8 cellular contexts compared by ENCODE assay signal in genomic region chr12:56333197-56333678, GRCh38. TPM values are rescaled to one million over a fixed set of nuclear protein-coding genes. Genes with fewer than 3 reads are reported as not detected.
DNase-seq lines count a peak whose midpoint lies in the region; ATAC-seq and TF ChIP-seq lines count a peak whose summit lies in the region.

No MANE protein-coding gene starts in this region.

- no peaks in the 10 kb centered on the region for H3K27me3 Mint-ChIP-seq in activated CD4-positive, alpha-beta T cell treated with anti-CD3 and anti-CD28 coated beads, Interleukin-2, amount 10 ng/mL, durations not matched to agents 24 days and 14 days

- H3K4me3 ChIP-seq in iPS-20b (ENCODE audit: low read length) = peak overlapping the region; percentile 83
- peak overlapping the region; percentile 52 to 70 (median 56) for H3K4me3 ChIP-seq in stomach

- peak overlapping the region; percentile 99 for H3K27ac Mint-ChIP-seq in activated CD4-positive, alpha-beta T cell treated with anti-CD3 and anti-CD28 coated beads, Interleukin-2, amount 10 ng/mL, durations not matched to agents 24 days and 14 days
- H3K27ac Mint-ChIP-seq in activated naive CD4-positive, alpha-beta T cell treated with anti-CD3 and anti-CD28 coated beads, Interleukin-2, amount 50 U/mL, for 72 hours = peak overlapping the region; percentile 99 to 100

- no peaks in the 10 kb centered on the region for H3K9me3 ChIP-seq in iPS-20b (ENCODE audit: insufficient read depth, low read depth, low read length)
- H3K9me3 ChIP-seq in stomach = no peaks in the 10 kb centered on the region

- H3K27ac ChIP-seq in iPS-20b (ENCODE audit: low read length) (peak overlapping the region; percentile 93), stomach (peak overlapping the region; percentile 86 to 98 (median 95))

- no peak for TF ChIP-seq POLR2A in stomach (IDR thresholded peaks at IDR 0.05)

- no peak for ATAC-seq in activated naive CD4-positive, alpha-beta T cell treated with anti-CD3 and anti-CD28 coated beads, Interleukin-2, amount 50 U/mL, for 72 hours
- no peak for ATAC-seq in HG03108 (IDR thresholded peaks at IDR 0.05; ENCODE audit: unreplicated experiment)

- H3K4me3 Mint-ChIP-seq in activated CD4-positive, alpha-beta T cell treated with anti-CD3 and anti-CD28 coated beads, Interleukin-2, amount 10 ng/mL, durations not matched to agents 24 days and 14 days = peak overlapping the region; percentile 88

- intact Hi-C loops in activated CD4-positive, alpha-beta T cell treated with anti-CD3 and anti-CD28 coated beads, Interleukin-2, amount 10 ng/mL, durations not matched to agents 24 days and 14 days (cut with micrococcal nuclease) = loop anchor here (1.0 to 10.0 kb wide), 4 partner anchors 33 to 302 kb away; partner anchors contain the start of genes BAZ2A, CS, SPRYD4 and TIMELESS
- intact Hi-C loops in stomach (cut with DNase I; ENCODE audit: low total_unique reads) = no loop called here

- TF ChIP-seq CTCF in stomach (IDR thresholded peaks at IDR 0.05) = no peak

- H3K9ac ChIP-seq in iPS-20b (ENCODE audit: low read depth, low read length) = peak overlapping the region; percentile 94

- no peaks in the 10 kb centered on the region for H3K36me3 Mint-ChIP-seq in activated CD4-positive, alpha-beta T cell treated with anti-CD3 and anti-CD28 coated beads, Interleukin-2, amount 10 ng/mL, durations not matched to agents 24 days and 14 days (ENCODE audit: low read depth)
- no peaks in the 10 kb centered on the region for H3K36me3 Mint-ChIP-seq in activated naive CD4-positive, alpha-beta T cell treated with anti-CD3 and anti-CD28 coated beads, Interleukin-2, amount 50 U/mL, for 72 hours

- H3K27me3 ChIP-seq in iPS-20b (ENCODE audit: insufficient read depth, low read length) (no peaks in the 10 kb centered on the region), stomach (no peaks in the 10 kb centered on the region)

- no peaks in the 10 kb centered on the region for H3K9me3 Mint-ChIP-seq in activated CD4-positive, alpha-beta T cell treated with anti-CD3 and anti-CD28 coated beads, Interleukin-2, amount 10 ng/mL, durations not matched to agents 24 days and 14 days
- no peaks in the 10 kb centered on the region for H3K9me3 Mint-ChIP-seq in activated naive CD4-positive, alpha-beta T cell treated with anti-CD3 and anti-CD28 coated beads, Interleukin-2, amount 50 U/mL, for 72 hours

- H3K4me1 ChIP-seq in iPS-20b (ENCODE audit: insufficient read depth, low read length) (peaks cover 15% of the 10 kb centered on the region), stomach (peaks cover 11 to 24% (median 16%) of the 10 kb centered on the region in 4 donors)

- 11 to 20% (median 16%) methylated on average over 8 of the region's 8 CpGs for WGBS in stomach, 5 donors

- no peaks in the 10 kb centered on the region for H3K36me3 ChIP-seq in iPS-20b (ENCODE audit: insufficient read depth, low read depth, low read length)
- peaks cover 0 to 6% (median 5%) of the 10 kb centered on the region in 4 donors for H3K36me3 ChIP-seq in stomach

- TF ChIP-seq EP300 in stomach (IDR thresholded peaks at IDR 0.05) = no peak

- DNase-seq in activated CD4-positive, alpha-beta T cell treated with anti-CD3 and anti-CD28 coated beads, Interleukin-2, amount 10 ng/mL, durations not matched to agents 24 days and 14 days = no peak
- DNase-seq in activated CD4-positive, alpha-beta T cell treated with anti-CD3 and anti-CD28 coated beads, Interleukin-2, amount 50 U/mL, for 4 hours = no peak
- no peak for DNase-seq in activated naive CD4-positive, alpha-beta T cell treated with anti-CD3 and anti-CD28 coated beads, Interleukin-2, amount 50 U/mL, for 72 hours (ENCODE audit: low spot score in 2 of 2)
- DNase-seq in stomach (no peak), HK-2 (ENCODE audit: unreplicated experiment) (no peak)
- DNase-seq in effector CD8-positive, alpha-beta T cell (lab: John Stamatoyannopoulos, UW) = no peak

- peaks cover 36% of the 10 kb centered on the region for H3K4me1 Mint-ChIP-seq in activated CD4-positive, alpha-beta T cell treated with anti-CD3 and anti-CD28 coated beads, Interleukin-2, amount 10 ng/mL, durations not matched to agents 24 days and 14 days

RNA-seq across cellular contexts. Expression of gene PAN2, which starts 0.6 kb away (rescaled TPM):
- total RNA-seq in activated CD4-positive, alpha-beta T cell treated with anti-CD3 and anti-CD28 coated beads, Interleukin-2, amount 10 ng/mL, durations not matched to agents 24 days and 14 days = 31.3 and 34.7 TPM in 2 replicates
- 10 to 100 TPM; 54.0 to 71.4 TPM for total RNA-seq in activated naive CD4-positive, alpha-beta T cell treated with anti-CD3 and anti-CD28 coated beads, Interleukin-2, amount 50 U/mL, for 72 hours
- 100 to 1,000 TPM in 2 of 5 donors, 10 to 100 TPM in 3; 41.7 to 146 (median 49.3) TPM for total RNA-seq in stomach
- 10 to 100 TPM in 1 of 3 donors, 1 to 10 TPM in 2; 4.9 to 28.4 (median 9.5) TPM for polyA plus RNA-seq in stomach

RNA-seq across cellular contexts. Expression of gene IL23A, which starts 5.4 kb away (rescaled TPM):
- total RNA-seq in activated CD4-positive, alpha-beta T cell treated with anti-CD3 and anti-CD28 coated beads, Interleukin-2, amount 10 ng/mL, durations not matched to agents 24 days and 14 days = 36.0 and 36.9 TPM in 2 replicates
- total RNA-seq in activated naive CD4-positive, alpha-beta T cell treated with anti-CD3 and anti-CD28 coated beads, Interleukin-2, amount 50 U/mL, for 72 hours = 10 to 100 TPM in 1 of 2 donors, 1 to 10 TPM in 1; 9.6 to 20.9 TPM
- 1 to 10 TPM in 1 of 5 donors, not detected in 4; 1.1 TPM for total RNA-seq in stomach
- polyA plus RNA-seq in stomach = 1 to 10 TPM in 1 of 3 donors, under 1 TPM in 1, not detected in 1; 0.56 to 1.9 TPM

RNA-seq across cellular contexts. Expression of gene CNPY2, which starts 17.4 kb away (rescaled TPM):
- 165 and 169 TPM in 2 replicates for total RNA-seq in activated CD4-positive, alpha-beta T cell treated with anti-CD3 and anti-CD28 coated beads, Interleukin-2, amount 10 ng/mL, durations not matched to agents 24 days and 14 days
- 100 to 1,000 TPM in 1 of 2 donors, 10 to 100 TPM in 1; 58.2 to 112 TPM for total RNA-seq in activated naive CD4-positive, alpha-beta T cell treated with anti-CD3 and anti-CD28 coated beads, Interleukin-2, amount 50 U/mL, for 72 hours
- total RNA-seq in stomach = 100 to 1,000 TPM in 1 of 5 donors, 10 to 100 TPM in 4; 39.7 to 112 (median 94.1) TPM
- polyA plus RNA-seq in stomach = 100 to 1,000 TPM in 1 of 3 donors, 10 to 100 TPM in 2; 71.0 to 105 (median 73.9) TPM

RNA-seq across cellular contexts. Expression of gene STAT2, which starts 26.7 kb away (rescaled TPM):
- total RNA-seq in activated CD4-positive, alpha-beta T cell treated with anti-CD3 and anti-CD28 coated beads, Interleukin-2, amount 10 ng/mL, durations not matched to agents 24 days and 14 days = 64.9 and 68.4 TPM in 2 replicates
- total RNA-seq in activated naive CD4-positive, alpha-beta T cell treated with anti-CD3 and anti-CD28 coated beads, Interleukin-2, amount 50 U/mL, for 72 hours = 100 to 1,000 TPM; 170 to 172 TPM
- total RNA-seq in stomach = 100 to 1,000 TPM in 4 of 5 donors, 10 to 100 TPM in 1; 82.6 to 245 (median 104) TPM
- polyA plus RNA-seq in stomach = 10 to 100 TPM; 22.6 to 29.6 (median 28.3) TPM

RNA-seq across cellular contexts. Expression of gene APOF, which starts 29.4 kb away (rescaled TPM):
- not detected in 2 replicates for total RNA-seq in activated CD4-positive, alpha-beta T cell treated with anti-CD3 and anti-CD28 coated beads, Interleukin-2, amount 10 ng/mL, durations not matched to agents 24 days and 14 days
- total RNA-seq in activated naive CD4-positive, alpha-beta T cell treated with anti-CD3 and anti-CD28 coated beads, Interleukin-2, amount 50 U/mL, for 72 hours = not detected
- total RNA-seq in stomach = not detected
- polyA plus RNA-seq in stomach = not detected

Comparison
In these comparisons a context has a peak if more than half of its experiments do, and no peak if none do; other contexts are left out.
1. RNA of gene IL23A, which starts 5.4 kb away (total RNA-seq): 36.0 to 36.9 TPM in activated CD4-positive, alpha-beta T cell treated with anti-CD3 and anti-CD28 coated beads, Interleukin-2, amount 10 ng/mL, durations not matched to agents 24 days and 14 days and 9.6 to 20.9 TPM in activated naive CD4-positive, alpha-beta T cell treated with anti-CD3 and anti-CD28 coated beads, Interleukin-2, amount 50 U/mL, for 72 hours; 1.1 TPM in stomach; every median in the first group is over 4 times any median in the second.